18 cellular contexts compared by ENCODE assay signal in the genomic region with DNA sequence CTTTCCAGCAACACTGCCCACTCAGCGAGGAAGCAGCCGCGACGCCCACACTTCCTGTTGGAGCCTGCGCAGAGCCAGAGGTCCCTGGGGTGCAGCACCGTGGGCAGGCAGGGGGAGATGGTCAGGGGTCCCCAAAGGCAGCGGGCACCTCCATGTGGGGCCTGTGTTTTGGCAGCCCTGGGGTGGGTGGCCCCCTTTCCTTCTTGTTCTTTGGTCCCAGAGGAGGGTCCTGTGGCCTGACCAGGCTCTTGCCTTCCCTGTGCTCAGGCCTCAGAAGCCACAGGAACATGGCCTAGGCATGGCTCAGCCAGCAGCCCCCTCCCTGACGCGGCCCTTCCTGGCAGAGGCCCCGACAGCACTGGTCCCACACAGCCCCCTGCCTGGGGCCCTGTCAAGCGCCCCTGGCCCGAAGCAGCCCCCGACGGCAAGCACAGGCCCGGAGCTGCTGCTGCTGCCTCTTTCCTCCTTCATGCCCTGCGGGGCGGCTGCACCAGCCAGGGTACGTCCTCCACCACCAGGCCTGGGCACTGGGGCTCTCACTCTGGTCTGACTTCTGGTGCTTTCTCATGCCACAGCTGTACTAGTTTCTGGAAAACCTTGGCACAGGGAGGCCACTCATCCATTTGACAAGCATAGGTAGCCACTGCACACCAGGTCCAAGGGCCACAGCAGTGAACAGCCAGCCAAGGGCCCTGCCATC. TPM values are rescaled to one million over a fixed set of nuclear protein-coding genes. Genes with fewer than 3 reads are reported as not detected.
DNase-seq lines count a peak whose midpoint lies in the region; ATAC-seq, FAIRE-seq and TF ChIP-seq lines count a peak whose summit lies in the region.
"Had no signal": no experiment of that assay in that cellular context is flagged by ENCODE, and none has a peak within 500 bp of the region (broad histone marks: within the 10 kb centered on the region; RNA-seq: fewer than 3 reads in every experiment).

No MANE protein-coding gene starts in this region.

- H3K4me3 Mint-ChIP-seq in activated CD4-positive, alpha-beta T cell treated with anti-CD3 and anti-CD28 coated beads, Interleukin-2, amount 10 ng/mL, durations not matched to agents 24 days and 14 days: no peak overlapping the region
- H3K4me3 Mint-ChIP-seq in H9: no peak overlapping the region

- CTCF ChIA-PET in K562 (lab: Yijun Ruan, JAX; ENCODE audit: low intra/inter-chr PET ratio): no interaction called here

- H2BK5ac ChIP-seq in H9 (ENCODE audit: insufficient read length, low read length) (no peak overlapping the region), neuronal stem cell (ENCODE audit: low read length) (no peak overlapping the region)

- WGBS in H9 (ENCODE audit: extremely low coverage, insufficient read length, low lambda C conversion rate): no CpG with 5 or more reads among the region's 18 CpGs
- 83% methylated on average over 1 of the region's 18 CpGs for WGBS in K562 (ENCODE audit: insufficient coverage, low coverage, missing lambda C conversion rate)
- no CpG with 5 or more reads among the region's 18 CpGs for WGBS in neuronal stem cell (ENCODE audit: extremely low coverage in 2 of 2, insufficient read length in 2 of 2, insufficient replicate concordance in 1 of 2), 2 donors
- 68% methylated on average over 8 of the region's 18 CpGs for WGBS in esophagus muscularis mucosa

- no peak overlapping the region for H2BK20ac ChIP-seq in H9 (ENCODE audit: low read depth, low read length, poor library complexity, severe bottlenecking)

- peaks cover 19% of the 10 kb centered on the region for H3K4me1 Mint-ChIP-seq in activated CD4-positive, alpha-beta T cell treated with anti-CD3 and anti-CD28 coated beads, Interleukin-2, amount 10 ng/mL, durations not matched to agents 24 days and 14 days
- peaks cover 0 to 3% of the 10 kb centered on the region in 2 experiments; a peak in 2 of 4 replicates for H3K4me1 Mint-ChIP-seq in H9

- FAIRE-seq in K562 (lab: Jason Lieb, UNC): no peak
- FAIRE-seq: A549, pancreas had no signal

- TF ChIP-seq CTCF in H9 (conservative IDR thresholded peaks at IDR 0.05): no peak
- TF ChIP-seq CTCF in K562 (IDR thresholded peaks at IDR 0.05 in 2 of 3, conservative IDR thresholded peaks at IDR 0.05 in 1 of 3; ENCODE audit: insufficient read depth in 2 of 3, low read depth in 1 of 3, low read length in 3 of 3): no peak
- TF ChIP-seq CTCF in esophagus muscularis mucosa (IDR thresholded peaks at IDR 0.05): no peak

- H4K91ac ChIP-seq in H9 (ENCODE audit: insufficient read length, low read depth, low read length) (no peak overlapping the region), neuronal stem cell (ENCODE audit: low read depth, low read length, poor library complexity) (no peak overlapping the region)

- H3K79me1 ChIP-seq in H9 (ENCODE audit: insufficient read depth, low read depth, low read length, poor library complexity, severe bottlenecking) (no peaks in the 10 kb centered on the region), neuronal stem cell (ENCODE audit: low read depth, low read length) (no peaks in the 10 kb centered on the region)

- intact Hi-C loops in activated CD4-positive, alpha-beta T cell treated with anti-CD3 and anti-CD28 coated beads, Interleukin-2, amount 10 ng/mL, durations not matched to agents 24 days and 14 days (cut with micrococcal nuclease): no loop called here
- intact Hi-C loops in K562 (cut with micrococcal nuclease): no loop called here
- intact Hi-C loops in esophagus muscularis mucosa (cut with DNase I): no loop called here

- no peak overlapping the region for H2AK5ac ChIP-seq in H9 (ENCODE audit: insufficient read length, low read length)
- no peak overlapping the region for H2AK5ac ChIP-seq in neuronal stem cell (ENCODE audit: low read depth, low read length)

- H3K4me1 ChIP-seq in H9 (ENCODE audit: insufficient read depth, low read length) (no peaks in the 10 kb centered on the region), K562 (replicated peaks in 1 of 2; ENCODE audit: control insufficient read depth in 2 of 2, insufficient read depth in 2 of 2, low read length in 2 of 2) (peaks cover 0 to 46% of the 10 kb centered on the region in 2 experiments; a peak in 3 of 5 replicates), neuronal stem cell (ENCODE audit: control insufficient read depth in 2 of 2, insufficient read depth in 1 of 2, low read depth in 1 of 2, low read length in 2 of 2) (no peaks in the 10 kb centered on the region), esophagus muscularis mucosa (peaks cover 18 to 46% (median 31%) of the 10 kb centered on the region in 4 donors)
- H3K4me1 ChIP-seq: A549, pancreas had no signal

- H3K23ac ChIP-seq in H9 (ENCODE audit: insufficient read length, low read depth, low read length): no peak overlapping the region
- peak overlapping the region; percentile 37 for H3K23ac ChIP-seq in neuronal stem cell (ENCODE audit: low read depth, low read length, poor library complexity)

- BruUV-seq in K562 (replicated peaks; lab: Mats Ljungman, UMichigan): no TSS peak

- POLR2A ChIA-PET in K562 (lab: Yijun Ruan, JAX): interaction anchor here (0.6 to 4.2 kb wide), 2 partner anchors 10 to 11 kb away, joined by 3 to 14 read pairs; no protein-coding TSS in a partner anchor

- H2BK15ac ChIP-seq in H9 (ENCODE audit: low read depth, low read length) (no peak overlapping the region), neuronal stem cell (ENCODE audit: low read length) (no peak overlapping the region)

- H3K4ac ChIP-seq in H9 (ENCODE audit: low read depth, low read length) (no peak overlapping the region), neuronal stem cell (ENCODE audit: low read length) (no peak overlapping the region)

- H3K9ac ChIP-seq in H9 (ENCODE audit: extremely low read depth, insufficient read length, low read length) (no peak overlapping the region), K562 (ENCODE audit: insufficient read depth in 1 of 2, low read depth in 2 of 2, low read length in 2 of 2) (peak overlapping the region in 1 of 2 experiments; percentile 20; a peak in 1 of 4 replicates), neuronal stem cell (ENCODE audit: low read depth, low read length, poor library complexity) (peak overlapping the region; percentile 30)

- H3K27me3 Mint-ChIP-seq in activated CD4-positive, alpha-beta T cell treated with anti-CD3 and anti-CD28 coated beads, Interleukin-2, amount 10 ng/mL, durations not matched to agents 24 days and 14 days: no peaks in the 10 kb centered on the region
- peaks cover 1% of the 10 kb centered on the region; the same call in 1 of the 2 replicates for H3K27me3 Mint-ChIP-seq in H9 (ENCODE audit: low read depth)

- H3K56ac ChIP-seq in H9 (ENCODE audit: insufficient read length, low read depth, low read length): no peak overlapping the region

- no peak overlapping the region for H4K5ac ChIP-seq in H9 (ENCODE audit: insufficient read length, low read depth, low read length)

- no peak for DNase-seq in activated CD4-positive, alpha-beta T cell treated with anti-CD3 and anti-CD28 coated beads, Interleukin-2, amount 10 ng/mL, durations not matched to agents 24 days and 14 days
- no peak for DNase-seq in activated CD4-positive, alpha-beta T cell treated with anti-CD3 and anti-CD28 coated beads for 48 hours
- DNase-seq in H9 (no peak), K562 (ENCODE audit: extremely low read depth in 1 of 4, low spot score in 3 of 4) (no peak), neuronal stem cell (ENCODE audit: low spot score) (no peak), hypothalamus (lab: John Stamatoyannopoulos, UW) (no peak), esophagus muscularis mucosa (ENCODE audit: extremely low spot score) (no peak)
- DNase-seq: activated CD4-positive, CD25-positive, alpha-beta regulatory T cell; activated effector memory CD4-positive, alpha-beta T cell treated with Interleukin-2 at 50 U/mL for 16 hours; central memory CD4-positive, alpha-beta T cell; NCI-H446 treated with DMSO at 0.1 percent for 48 hours; PC-3; stimulated activated CD4-positive, alpha-beta T cell treated with anti-CD3 and anti-CD28 coated beads, Interleukin-12 subunit alpha, Interleukin-12 subunit beta, amount 100 ng/mL, for 4 hours; thyroid gland had no signal

- no peak for TF ChIP-seq POLR2A in K562 (conservative IDR thresholded peaks at IDR 0.05)
- no peak for TF ChIP-seq POLR2A in esophagus muscularis mucosa (IDR thresholded peaks at IDR 0.05; ENCODE audit: low read depth)

- no peak overlapping the region for H3T11ph ChIP-seq in H9 (ENCODE audit: low read length)

- H3K27ac Mint-ChIP-seq in activated CD4-positive, alpha-beta T cell treated with anti-CD3 and anti-CD28 coated beads, Interleukin-2, amount 10 ng/mL, durations not matched to agents 24 days and 14 days: peak overlapping the region; percentile 87
- peak overlapping the region in 2 of 3 experiments; percentile 44 to 94; a peak in 5 of 7 replicates for H3K27ac Mint-ChIP-seq in H9

- H3K18ac ChIP-seq in H9 (ENCODE audit: insufficient read length, low read depth, low read length) (no peak overlapping the region), neuronal stem cell (ENCODE audit: low read length) (peak overlapping the region; percentile 77)

- H3K23me2 ChIP-seq in H9 (ENCODE audit: insufficient read length, low read depth, low read length, poor library complexity, severe bottlenecking): no peaks in the 10 kb centered on the region

- H3K14ac ChIP-seq in H9 (ENCODE audit: insufficient read depth, low read length) (no peak overlapping the region), neuronal stem cell (ENCODE audit: low read length) (no peak overlapping the region)

- H2BK12ac ChIP-seq in H9 (ENCODE audit: insufficient read length, low read depth, low read length): no peak overlapping the region
- H2BK12ac ChIP-seq in neuronal stem cell (ENCODE audit: low read length): no peak overlapping the region

- H3K4me2 ChIP-seq in H9 (ENCODE audit: insufficient read depth, insufficient read length, low read length) (no peak overlapping the region), K562 (ENCODE audit: insufficient read depth, low read length) (no peak overlapping the region), neuronal stem cell (ENCODE audit: insufficient read depth, low read length, poor library complexity, severe bottlenecking) (no peak overlapping the region)
- H3K4me2 ChIP-seq: A549 had no signal

- no peaks in the 10 kb centered on the region for H3K79me2 ChIP-seq in H9 (ENCODE audit: insufficient read depth, low read length)
- H3K79me2 ChIP-seq in K562 (ENCODE audit: control insufficient read depth, insufficient read depth, low read length): no peaks in the 10 kb centered on the region

- no peaks in the 10 kb centered on the region for H3K9me1 ChIP-seq in K562 (ENCODE audit: control insufficient read depth, insufficient read depth, low read length)

- TF ChIP-seq EP300 in K562 (IDR thresholded peaks at IDR 0.05; ENCODE audit: low read length): no peak
- no peak for TF ChIP-seq EP300 in esophagus muscularis mucosa (IDR thresholded peaks at IDR 0.05)

- H4K8ac ChIP-seq in H9 (replicated peaks; ENCODE audit: insufficient read length, low read depth, low read length): no peak overlapping the region
- H4K8ac ChIP-seq in neuronal stem cell (ENCODE audit: low read depth, low read length): peak overlapping the region; percentile 30

- no peaks in the 10 kb centered on the region for H3K9me3 Mint-ChIP-seq in activated CD4-positive, alpha-beta T cell treated with anti-CD3 and anti-CD28 coated beads, Interleukin-2, amount 10 ng/mL, durations not matched to agents 24 days and 14 days
- H3K9me3 Mint-ChIP-seq in H9: no peaks in the 10 kb centered on the region; a peak in 1 of 5 replicates

- ATAC-seq in K562 (no peak), GM19328 (IDR thresholded peaks at IDR 0.05; ENCODE audit: unreplicated experiment) (no peak)
- ATAC-seq: A549, pancreas, PC-3 had no signal

- H3K4me3 ChIP-seq in K562: no peak overlapping the region
- no peak overlapping the region for H3K4me3 ChIP-seq in neuronal stem cell (ENCODE audit: low read length in 2 of 2)
- H3K4me3 ChIP-seq in esophagus muscularis mucosa: no peak overlapping the region
- H3K4me3 ChIP-seq: A549, lung, pancreas, thyroid gland had no signal

- H3K27ac ChIP-seq in H9 (ENCODE audit: insufficient read length, low read depth, low read length) (no peak overlapping the region), K562 (ENCODE audit: extremely low read depth, low read depth, low read length) (no peak overlapping the region), neuronal stem cell (replicated peaks; ENCODE audit: low read length) (no peak overlapping the region), esophagus muscularis mucosa (replicated peaks in 1 of 4) (no peak overlapping the region)
- H3K27ac ChIP-seq: A549, pancreas had no signal

- in situ Hi-C loops in K562 (cut with MboI): no loop called here

- H2BK120ac ChIP-seq in H9 (ENCODE audit: low read depth, low read length, poor library complexity, severe bottlenecking) (no peak overlapping the region), neuronal stem cell (ENCODE audit: low read depth, low read length) (no peak overlapping the region)

- H2AFZ ChIP-seq in H9 (ENCODE audit: low read length): no peak overlapping the region
- no peak overlapping the region for H2AFZ ChIP-seq in K562 (ENCODE audit: low read depth, low read length)
- H2AFZ ChIP-seq in neuronal stem cell (ENCODE audit: low read length): no peak overlapping the region

- H3K27me3 ChIP-seq in H9 (ENCODE audit: insufficient read depth, low read length): no peaks in the 10 kb centered on the region
- H3K27me3 ChIP-seq in K562 (ENCODE audit: control insufficient read depth in 2 of 2, insufficient read depth in 2 of 2, low read length in 2 of 2): no peaks in the 10 kb centered on the region
- H3K27me3 ChIP-seq in neuronal stem cell (ENCODE audit: control insufficient read depth in 3 of 3, insufficient read depth in 3 of 3, low read depth in 1 of 3, low read length in 3 of 3): no peaks in the 10 kb centered on the region
- H3K27me3 ChIP-seq in esophagus muscularis mucosa: no peaks in the 10 kb centered on the region
- H3K27me3 ChIP-seq: pancreas, thyroid gland had no signal

- no peak for TF ChIP-seq RAD21 in K562 (CRISPR knock-in tag; conservative IDR thresholded peaks at IDR 0.05 in 1 of 2, IDR thresholded peaks at IDR 0.05 in 1 of 2)

- no peaks in the 10 kb centered on the region for H3K9me3 ChIP-seq in H9 (ENCODE audit: control insufficient read depth, low read depth, low read length)
- H3K9me3 ChIP-seq in K562 (replicated peaks; ENCODE audit: control insufficient read depth, insufficient read depth, low read depth, low read length): no peaks in the 10 kb centered on the region
- peaks cover 0 to 1% of the 10 kb centered on the region in 2 donors for H3K9me3 ChIP-seq in neuronal stem cell (replicated peaks in 1 of 2; ENCODE audit: control insufficient read depth in 2 of 2, insufficient read depth in 1 of 2, low read depth in 1 of 2, low read length in 2 of 2)
- H3K9me3 ChIP-seq in esophagus muscularis mucosa: no peaks in the 10 kb centered on the region
- H3K9me3 ChIP-seq: A549, pancreas, thyroid gland had no signal

- H4K20me1 ChIP-seq in H9 (ENCODE audit: control insufficient read depth, insufficient read depth, insufficient read length): no peaks in the 10 kb centered on the region
- no peaks in the 10 kb centered on the region for H4K20me1 ChIP-seq in K562 (replicated peaks; ENCODE audit: control insufficient read depth, insufficient read depth, low read length)

- peaks cover 57% of the 10 kb centered on the region for H3K36me3 Mint-ChIP-seq in activated CD4-positive, alpha-beta T cell treated with anti-CD3 and anti-CD28 coated beads, Interleukin-2, amount 10 ng/mL, durations not matched to agents 24 days and 14 days (ENCODE audit: low read depth)
- peaks cover 4 to 24% (median 24%) of the 10 kb centered on the region in 3 experiments for H3K36me3 Mint-ChIP-seq in H9 (ENCODE audit: insufficient read depth in 1 of 3, low read depth in 3 of 3)

- peaks cover 30% of the 10 kb centered on the region; the same call in 2 of the 3 replicates for H3K36me3 ChIP-seq in K562 (ENCODE audit: control insufficient read depth, insufficient read depth, low read length)
- peaks cover 20 to 63% of the 10 kb centered on the region in 2 donors for H3K36me3 ChIP-seq in neuronal stem cell (replicated peaks in 1 of 2; ENCODE audit: control insufficient read depth in 2 of 2, insufficient read depth in 2 of 2, low read length in 2 of 2)
- peaks cover 0 to 52% (median 44%) of the 10 kb centered on the region in 4 donors for H3K36me3 ChIP-seq in esophagus muscularis mucosa

RNA-seq across cellular contexts. Expression of gene PISD, which starts 47.1 kb away (rescaled TPM):
- total RNA-seq in activated CD4-positive, alpha-beta T cell treated with anti-CD3 and anti-CD28 coated beads, Interleukin-2, amount 10 ng/mL, durations not matched to agents 24 days and 14 days: 44.9 and 52.1 TPM in 2 replicates
- total RNA-seq in H9 (2021): 55.9 and 62.0 TPM in 2 replicates
- total RNA-seq in K562 (2011; cell fraction: chromatin; rRNA removed; ENCODE audit: low replicate concordance): 37.5 and 84.0 TPM in 2 replicates
- 62.2 and 72.4 TPM in 2 replicates for total RNA-seq in K562 (2011; cell fraction: nucleolus; rRNA removed)
- total RNA-seq in K562 (2011; cell fraction: nucleoplasm; rRNA removed): 47.8 and 52.1 TPM in 2 replicates
- 33.3 and 47.1 TPM in 2 replicates for total RNA-seq in K562 (2014; rRNA removed)
- 20.2 and 24.5 TPM in 2 replicates for total RNA-seq in K562 (2014; rRNA removed; fragmentation: Illumina TruSeq; extraction: Trizol)
- total RNA-seq in K562 (2015; rRNA removed; fragmentation: Illumina TruSeq; extraction: Trizol): 27.4 and 28.1 TPM in 2 replicates
- total RNA-seq in K562 (2021): 56.8 and 63.1 TPM in 2 replicates
- polyA plus RNA-seq in K562 (2011; rRNA removed): 29.1 and 44.3 TPM in 2 replicates
- 48.2 and 59.1 TPM in 2 replicates for polyA plus RNA-seq in K562 (2011; cell fraction: cytosol; rRNA removed)
- polyA plus RNA-seq in K562 (2011; cell fraction: nucleus; rRNA removed): 112 and 122 TPM in 2 replicates
- 31.9 and 36.1 TPM in 2 replicates for polyA plus RNA-seq in K562 (2012)
- 42.6 and 48.5 TPM in 2 replicates for polyA plus RNA-seq in K562 (2014; fragmentation: Illumina TruSeq; extraction: Trizol)
- 10 to 100 TPM; 44.4 to 65.9 TPM for polyA plus RNA-seq in K562 (2014; fragmentation: Nextera tagmentation; extraction: Ambion mirVana)
- polyA plus RNA-seq in K562 (2014; rRNA removed): 36.6 and 44.9 TPM in 2 replicates
- polyA minus RNA-seq in K562 (2011; rRNA and poly(A)+ RNA removed): 14.8 and 17.3 TPM in 2 replicates
- polyA minus RNA-seq in K562 (2011; cell fraction: cytosol; rRNA and poly(A)+ RNA removed): 17.0 and 18.8 TPM in 2 replicates
- 22.3 and 29.7 TPM in 2 replicates for polyA minus RNA-seq in K562 (2011; cell fraction: nucleus; rRNA and poly(A)+ RNA removed)
- 18.6 TPM for polyA plus RNA-seq in neuronal stem cell (2013, experiment 1 of 2)
- polyA plus RNA-seq in neuronal stem cell (2013, experiment 2 of 2): 18.6 TPM
- total RNA-seq in esophagus muscularis mucosa: 10 to 100 TPM; 14.1 to 40.1 (median 26.2) TPM
